14 cellular contexts compared by ENCODE assay signal in the genomic region with DNA sequence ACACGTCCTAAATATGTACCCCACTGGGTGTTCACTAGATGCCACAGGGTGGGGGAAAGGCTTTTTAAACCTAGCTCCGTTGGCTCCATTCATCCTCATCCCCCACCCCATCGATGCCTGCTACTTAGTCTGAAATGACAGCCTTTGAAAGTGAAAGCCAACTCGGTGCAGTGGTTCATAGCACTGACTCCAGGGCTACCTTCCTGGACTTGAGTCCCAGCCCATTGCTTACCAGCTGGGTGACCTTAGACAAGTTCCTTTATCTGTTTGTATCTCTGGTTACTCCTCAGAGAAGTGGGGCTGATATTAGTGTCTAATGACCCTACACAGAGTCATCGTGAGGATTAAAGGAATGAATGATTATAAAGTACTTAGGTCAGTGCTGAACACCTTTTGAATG. TPM values are rescaled to one million over a fixed set of nuclear protein-coding genes. Genes with fewer than 3 reads are reported as not detected.
DNase-seq lines count a peak whose midpoint lies in the region; ATAC-seq and TF ChIP-seq lines count a peak whose summit lies in the region.
"Had no signal": no experiment of that assay in that cellular context is flagged by ENCODE, and none has a peak within 500 bp of the region (broad histone marks: within the 10 kb centered on the region; RNA-seq: fewer than 3 reads in every experiment).

No MANE protein-coding gene starts in this region.

- H3K36me3 ChIP-seq in OCI-LY3 (replicated peaks; ENCODE audit: low read depth, low read length) (peaks cover 4% of the 10 kb centered on the region), breast epithelium (no peaks in the 10 kb centered on the region)
- H3K36me3 ChIP-seq: SJCRH30 had no signal

- no peaks in the 10 kb centered on the region for H3K27me3 ChIP-seq in OCI-LY3 (ENCODE audit: low read depth, low read length)
- no peaks in the 10 kb centered on the region for H3K27me3 ChIP-seq in breast epithelium

- TF ChIP-seq CTCF in GM20000 (IDR thresholded peaks at IDR 0.05; ENCODE audit: extremely low read depth, missing control alignments) (no peak), OCI-LY3 (IDR thresholded peaks at IDR 0.05; ENCODE audit: low read depth, low read length) (no peak), breast epithelium (IDR thresholded peaks at IDR 0.05) (no peak)

- H3K4me1 ChIP-seq in OCI-LY3 (ENCODE audit: low read length) (peaks cover 60% of the 10 kb centered on the region), breast epithelium (no peaks in the 10 kb centered on the region)
- H3K4me1 ChIP-seq: SJCRH30 had no signal

- H3K4me3 ChIP-seq in OCI-LY3 (ENCODE audit: low read length) (peak overlapping the region; percentile 48), breast epithelium (no peak overlapping the region)
- H3K4me3 ChIP-seq: SJCRH30 had no signal

- H3K79me2 ChIP-seq in OCI-LY3 (ENCODE audit: low read length) = peaks cover 9% of the 10 kb centered on the region; the same call in 1 of the 2 replicates

- peak overlapping the region; percentile 67; the same call in 1 of the 2 replicates for H3K9ac ChIP-seq in OCI-LY3 (ENCODE audit: low read length)

- no peaks in the 10 kb centered on the region for H4K20me1 ChIP-seq in OCI-LY3 (ENCODE audit: insufficient read depth, low read length)

- H3K4me2 ChIP-seq in OCI-LY3 (ENCODE audit: low read length) = peak overlapping the region; percentile 73

- H2AFZ ChIP-seq in OCI-LY3 (ENCODE audit: low read depth, low read length) = no peak overlapping the region

- H3K27ac ChIP-seq in OCI-LY3 (ENCODE audit: low read length) = peak overlapping the region; percentile 90; the same call in 1 of the 2 replicates
- H3K27ac ChIP-seq in breast epithelium = no peak overlapping the region
- H3K27ac ChIP-seq: SJCRH30, VCaP had no signal

- intact Hi-C loops in Right ventricle myocardium superior (cut with DNase I) = no loop called here
- intact Hi-C loops in breast epithelium (cut with DNase I; ENCODE audit: low total_unique reads) = no loop called here

- no peak for TF ChIP-seq POLR2A in breast epithelium (IDR thresholded peaks at IDR 0.05)

- peak; percentile 63 for ATAC-seq in GM18498 (IDR thresholded peaks at IDR 0.05; ENCODE audit: unreplicated experiment)
- peak; percentile 56 for ATAC-seq in HG02938 (IDR thresholded peaks at IDR 0.05; ENCODE audit: unreplicated experiment)
- no peak for ATAC-seq in Right ventricle myocardium superior (ENCODE audit: poor library complexity)

- peak; percentile 72 for DNase-seq in GM20000 (ENCODE audit: low spot score)
- DNase-seq in Right ventricle myocardium superior = no peak
- no peak for DNase-seq in NCI-H748 treated with DMSO at 0.1 percent for 48 hours (lab: John Stamatoyannopoulos, UW)
- DNase-seq in AML-193 (lab: John Stamatoyannopoulos, UW) = no peak
- DNase-seq in breast epithelium (ENCODE audit: low spot score in 2 of 2) = no peak
- DNase-seq: activated T-cell treated with anti-CD3 and anti-CD28 coated beads for 4 hours; effector CD4-positive, alpha-beta T cell; NCI-H1436 treated with DMSO at 0.1 percent for 48 hours; NCI-H82; SJCRH30 had no signal

- H3K9me3 ChIP-seq in OCI-LY3 (ENCODE audit: insufficient read depth, low read length) (no peaks in the 10 kb centered on the region), breast epithelium (no peaks in the 10 kb centered on the region)
- H3K9me3 ChIP-seq: SJCRH30 had no signal

RNA-seq across cellular contexts. Expression of gene EHD3, which starts 24.4 kb away (rescaled TPM):
- 23.0 TPM for total RNA-seq in Right ventricle myocardium superior
- total RNA-seq in breast epithelium = 10 to 100 TPM in 1 of 3 donors, 1 to 10 TPM in 2; 2.7 to 10.1 (median 9.2) TPM
- total RNA-seq: SJCRH30 had no signal

RNA-seq across cellular contexts. Expression of gene CAPN14, which starts 41.0 kb away (rescaled TPM):
- total RNA-seq in Right ventricle myocardium superior (0.32 TPM), breast epithelium (under 1 TPM; 0.16 to 0.44 (median 0.33) TPM)
- total RNA-seq: SJCRH30 had no signal
